ENCODE assay signal across 1 cellular context in genomic region chr5:179901915-179902762, GRCh38.
TF ChIP-seq lines count a peak whose summit lies in the region.

No MANE protein-coding gene starts in this region.

TF ChIP-seq in GM23338, 12 proteins besides CTCF, POLR2A, EP300 and RAD21 (continued from another document):
- no peak for TF ChIP-seq REST (IDR thresholded peaks at IDR 0.05; ENCODE audit: unreplicated experiment)
- TF ChIP-seq EZH2 (IDR thresholded peaks at IDR 0.05; ENCODE audit: low read depth, unreplicated experiment) = no peak
- TF ChIP-seq, protein P1, sequence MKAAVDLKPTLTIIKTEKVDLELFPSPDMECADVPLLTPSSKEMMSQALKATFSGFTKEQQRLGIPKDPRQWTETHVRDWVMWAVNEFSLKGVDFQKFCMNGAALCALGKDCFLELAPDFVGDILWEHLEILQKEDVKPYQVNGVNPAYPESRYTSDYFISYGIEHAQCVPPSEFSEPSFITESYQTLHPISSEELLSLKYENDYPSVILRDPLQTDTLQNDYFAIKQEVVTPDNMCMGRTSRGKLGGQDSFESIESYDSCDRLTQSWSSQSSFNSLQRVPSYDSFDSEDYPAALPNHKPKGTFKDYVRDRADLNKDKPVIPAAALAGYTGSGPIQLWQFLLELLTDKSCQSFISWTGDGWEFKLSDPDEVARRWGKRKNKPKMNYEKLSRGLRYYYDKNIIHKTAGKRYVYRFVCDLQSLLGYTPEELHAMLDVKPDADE (IDR thresholded peaks at IDR 0.05) = no peak
- TF ChIP-seq NANOG (IDR thresholded peaks at IDR 0.05; ENCODE audit: borderline replicate concordance) = no peak
- TF ChIP-seq ZNF114 (CRISPR knock-in tag; IDR thresholded peaks at IDR 0.05) = no peak
- no peak for TF ChIP-seq CREB1 (CRISPR knock-in tag; IDR thresholded peaks at IDR 0.05; ENCODE audit: low read depth)
- no peak for TF ChIP-seq ZNF331 (CRISPR knock-in tag; IDR thresholded peaks at IDR 0.05; ENCODE audit: low read depth)
- no peak for TF ChIP-seq POLR2AphosphoS5 (IDR thresholded peaks at IDR 0.05; ENCODE audit: low read depth)
- TF ChIP-seq EZH2phosphoT487 (IDR thresholded peaks at IDR 0.05; ENCODE audit: unreplicated experiment) = no peak
- TF ChIP-seq STAT1 (IDR thresholded peaks at IDR 0.05; ENCODE audit: unreplicated experiment) = no peak
